1 cellular context compared by ENCODE assay signal in the genomic region with DNA sequence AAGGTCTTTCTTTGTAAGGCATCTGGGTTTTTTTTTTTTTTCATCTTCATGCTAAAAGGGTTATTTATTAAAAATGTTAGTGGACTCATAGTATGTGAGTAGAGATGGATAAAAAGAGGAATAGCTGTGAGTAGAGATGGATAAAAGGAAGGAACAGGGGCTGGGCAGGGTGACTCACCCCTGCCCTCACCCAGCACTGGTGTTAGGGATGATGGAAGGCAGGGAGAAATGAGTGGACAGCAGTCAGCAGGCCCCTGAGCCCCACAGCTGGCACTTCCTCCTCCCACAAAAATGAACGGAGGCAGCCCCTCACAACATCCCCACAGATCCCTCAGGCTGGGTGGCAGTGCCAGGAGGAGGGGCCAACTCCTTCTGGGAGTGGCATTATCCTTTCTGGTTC.
TF ChIP-seq lines count a peak whose summit lies in the region.

No MANE protein-coding gene starts in this region.

TF ChIP-seq in IMR-90, 13 proteins besides CTCF, POLR2A, EP300 and RAD21:
- TF ChIP-seq RCOR1 (IDR thresholded peaks at IDR 0.05; ENCODE audit: insufficient replicate concordance, low read length) (no peak), MAFK (IDR thresholded peaks at IDR 0.05; ENCODE audit: low read depth, low read length) (no peak), MXI1 (IDR thresholded peaks at IDR 0.05; ENCODE audit: borderline replicate concordance, low read depth, low read length) (no peak), SMC3 (IDR thresholded peaks at IDR 0.05; ENCODE audit: low read depth, low read length) (no peak), NFE2L2 (IDR thresholded peaks at IDR 0.05; ENCODE audit: low read depth, low read length) (no peak), FOS (IDR thresholded peaks at IDR 0.05; ENCODE audit: low read depth, low read length) (no peak), BHLHE40 (IDR thresholded peaks at IDR 0.05; ENCODE audit: low read depth, low read length) (no peak)
